1 cellular context compared by ENCODE assay signal in genomic region chr11:19474954-19475811, GRCh38.
TF ChIP-seq lines count a peak whose summit lies in the region.

No MANE protein-coding gene starts in this region.

TF ChIP-seq in GM23338, 12 proteins besides CTCF, POLR2A, EP300 and RAD21 (continued from another document):
- no peak for TF ChIP-seq ZNF462 (CRISPR knock-in tag; IDR thresholded peaks at IDR 0.05)
- TF ChIP-seq ZNF114 (CRISPR knock-in tag; IDR thresholded peaks at IDR 0.05) = no peak
- TF ChIP-seq EZH2 (IDR thresholded peaks at IDR 0.05; ENCODE audit: low read depth, unreplicated experiment) = no peak
- TF ChIP-seq STAT1 (IDR thresholded peaks at IDR 0.05; ENCODE audit: unreplicated experiment) = no peak
